Comparison of ENCODE assay signal across 19 cellular contexts in genomic region chr1:239225396-239225795, GRCh38.
DNase-seq lines count a peak whose midpoint lies in the region; ATAC-seq, FAIRE-seq and TF ChIP-seq lines count a peak whose summit lies in the region.
"Had no signal": no experiment of that assay in that cellular context is flagged by ENCODE, and none has a peak within 500 bp of the region (broad histone marks: within the 10 kb centered on the region; RNA-seq: fewer than 3 reads in every experiment).

No MANE protein-coding gene starts in this region.

- H3K9me1 ChIP-seq in K562 (ENCODE audit: control insufficient read depth, insufficient read depth, low read length) = no peaks in the 10 kb centered on the region

- no peaks in the 10 kb centered on the region for H3K27me3 ChIP-seq in K562 (ENCODE audit: control insufficient read depth in 2 of 2, insufficient read depth in 2 of 2, low read length in 2 of 2)
- H3K27me3 ChIP-seq in heart left ventricle = no peaks in the 10 kb centered on the region
- H3K27me3 ChIP-seq: BLaER1 had no signal

- POLR2A ChIA-PET in K562 (lab: Yijun Ruan, JAX) = no interaction called here

- intact Hi-C loops in K562 (cut with micrococcal nuclease) = no loop called here
- intact Hi-C loops in heart left ventricle (cut with DNase I) = no loop called here

- TF ChIP-seq POLR2A in K562 (conservative IDR thresholded peaks at IDR 0.05) = no peak
- no peak for TF ChIP-seq POLR2A in heart left ventricle (IDR thresholded peaks at IDR 0.05)

- BruUV-seq in K562 (replicated peaks; lab: Mats Ljungman, UMichigan) = no TSS peak

- CTCF ChIA-PET in K562 (lab: Yijun Ruan, JAX; ENCODE audit: low intra/inter-chr PET ratio) = no interaction called here

- DNase-seq in Caki2 (ENCODE audit: low read depth) = peak; percentile 8
- DNase-seq in KBM-7 = peak; percentile 35
- no peak for DNase-seq in K562 (ENCODE audit: extremely low read depth in 1 of 4, low spot score in 3 of 4)
- no peak for DNase-seq in germinal center (ENCODE audit: low spot score)
- no peak for DNase-seq in heart left ventricle
- DNase-seq: Caco-2; CD4-positive, CD25-positive, alpha-beta regulatory T cell; CD8-positive, alpha-beta T cell; DMS53; DMS79 treated with DMSO at 0.1 percent for 48 hours; GF-D8; GOT3 had no signal

- no peaks in the 10 kb centered on the region for H4K20me1 ChIP-seq in K562 (replicated peaks; ENCODE audit: control insufficient read depth, insufficient read depth, low read length)
- H4K20me1 ChIP-seq: BLaER1 had no signal

- H3K36me3 ChIP-seq in K562 (ENCODE audit: control insufficient read depth, insufficient read depth, low read length) (no peaks in the 10 kb centered on the region), heart left ventricle (no peaks in the 10 kb centered on the region)
- H3K36me3 ChIP-seq: BLaER1, HAP-1 had no signal

- no peak overlapping the region for H2AFZ ChIP-seq in K562 (ENCODE audit: low read depth, low read length)

- FAIRE-seq in A204.1 (lab: Jason Lieb, UNC) (peak; percentile 16), K562 (lab: Jason Lieb, UNC) (no peak)
- FAIRE-seq: GM12891, GM18507, H54 had no signal

- TF ChIP-seq RAD21 in K562 (CRISPR knock-in tag; conservative IDR thresholded peaks at IDR 0.05 in 1 of 2, IDR thresholded peaks at IDR 0.05 in 1 of 2) = no peak

- TF ChIP-seq EP300 in K562 (IDR thresholded peaks at IDR 0.05; ENCODE audit: low read length) = no peak

- no peak for TF ChIP-seq CTCF in K562 (IDR thresholded peaks at IDR 0.05 in 2 of 3, conservative IDR thresholded peaks at IDR 0.05 in 1 of 3; ENCODE audit: insufficient read depth in 2 of 3, low read depth in 1 of 3, low read length in 3 of 3)
- TF ChIP-seq CTCF in heart left ventricle (IDR thresholded peaks at IDR 0.05) = no peak

- in situ Hi-C loops in Caki2 (cut with HindIII; ENCODE audit: low pct_unique_long_range_greater_than_20kb, low sequenced_read_pairs) (no loop called here), KBM-7 (cut with MboI; ENCODE audit: low pct_unique_long_range_greater_than_20kb, low sequenced_read_pairs) (no loop called here), K562 (cut with MboI) (no loop called here)

- H3K9me3 ChIP-seq in K562 (replicated peaks; ENCODE audit: control insufficient read depth, insufficient read depth, low read depth, low read length) (peaks cover 2% of the 10 kb centered on the region; the same call in 1 of the 2 replicates), heart left ventricle (peaks cover 0 to 62% (median 29%) of the 10 kb centered on the region in 12 donors)
- H3K9me3 ChIP-seq: HAP-1 had no signal

- H3K9ac ChIP-seq in K562 (ENCODE audit: insufficient read depth in 1 of 2, low read depth in 2 of 2, low read length in 2 of 2) = no peak overlapping the region
- H3K9ac ChIP-seq: BLaER1 had no signal

- H3K79me2 ChIP-seq in K562 (ENCODE audit: control insufficient read depth, insufficient read depth, low read length) = no peaks in the 10 kb centered on the region

- no peak overlapping the region for H3K4me2 ChIP-seq in K562 (ENCODE audit: insufficient read depth, low read length)
- H3K4me2 ChIP-seq: BLaER1 had no signal

- ATAC-seq in K562 (no peak), heart left ventricle (no peak)
- ATAC-seq: CD8-positive, alpha-beta T cell had no signal

- no peak overlapping the region for H3K4me3 ChIP-seq in K562
- H3K4me3 ChIP-seq in heart left ventricle = no peak overlapping the region
- H3K4me3 ChIP-seq: BLaER1, HAP-1 had no signal

- H3K27ac ChIP-seq in K562 (ENCODE audit: extremely low read depth, low read depth, low read length) = no peak overlapping the region
- no peak overlapping the region for H3K27ac ChIP-seq in heart left ventricle
- H3K27ac ChIP-seq: BLaER1, C4-2B had no signal

- WGBS in K562 (ENCODE audit: insufficient coverage, low coverage, missing lambda C conversion rate) = 0% methylated on average over 2 of the region's 2 CpGs
- WGBS in heart left ventricle, 4 donors = 69 to 75% (median 72%) methylated on average over 2 of the region's 2 CpGs

- H3K4me1 ChIP-seq in K562 (replicated peaks in 1 of 2; ENCODE audit: control insufficient read depth in 2 of 2, insufficient read depth in 2 of 2, low read length in 2 of 2) = no peaks in the 10 kb centered on the region
- no peaks in the 10 kb centered on the region for H3K4me1 ChIP-seq in heart left ventricle
- H3K4me1 ChIP-seq: BLaER1, HAP-1 had no signal

TF ChIP-seq in K562, 482 proteins besides CTCF, POLR2A, EP300 and RAD21:
- TF ChIP-seq NFRKB (IDR thresholded peaks at IDR 0.05; ENCODE audit: low read depth) (no peak), CBX3 (IDR thresholded peaks at IDR 0.05; ENCODE audit: borderline replicate concordance in 1 of 2, low read length in 2 of 2) (0 out of 3 replicates have a peak, but pooled peaks of 1 of the 2 experiments have one; percentile 22), TRIM28 (IDR thresholded peaks at IDR 0.05) (peak; percentile 87; the same call in 1 of the 2 replicates), RBM25 (IDR thresholded peaks at IDR 0.05; ENCODE audit: low read depth, low read length, severe bottlenecking) (peak; percentile 44)

Comparison
In these comparisons a context has a peak if more than half of its experiments do, and no peak if none do; other contexts are left out.
1. DNase-seq: peak in Caki2 (single experiment) and KBM-7 (single experiment); none in K562 (0 of 4), germinal center (single experiment) and heart left ventricle (0 of 5).